Comparison of ENCODE assay signal across 18 cellular contexts in genomic region chr11:8730697-8731020, GRCh38.
"Had no signal": no experiment of that assay in that cellular context is flagged by ENCODE, and none has a peak within 500 bp of the region (broad histone marks: within the 10 kb centered on the region; RNA-seq: fewer than 3 reads in every experiment).

No MANE protein-coding gene starts in this region.

- DNase-seq: activated CD4-positive, alpha-beta memory T cell treated with anti-CD3 and anti-CD28 coated beads for 36 hours; activated CD4-positive, alpha-beta T cell treated with anti-CD3 and anti-CD28 coated beads for 36 hours; activated CD8-positive, alpha-beta memory T cell treated with anti-CD3 and anti-CD28 coated beads, Interleukin-2, amount 10 ng/mL, durations not matched to agents 7 days and 5 days; activated naive CD4-positive, alpha-beta T cell; activated naive CD8-positive, alpha-beta T cell treated with anti-CD3 and anti-CD28 coated beads for 36 hours; amygdala; effector CD4-positive, alpha-beta T cell; natural killer cell; stimulated activated CD4-positive, alpha-beta T cell treated with anti-CD3 and anti-CD28 coated beads, Interleukin-15, amount 100 ng/mL, for 24 hours; stimulated activated CD4-positive, alpha-beta T cell treated with anti-CD3 and anti-CD28 coated beads, Interleukin-4, amount 100 ng/mL, for 1 hour; thyroid gland; WERI-Rb-1 had no signal

- H3K27me3 ChIP-seq: neutrophil, pancreas, thyroid gland had no signal

- H3K4me3 ChIP-seq: coronary artery, pancreas, SK-N-MC, thyroid gland had no signal

- ATAC-seq: activated CD4-positive, alpha-beta T cell treated with anti-CD3 and anti-CD28 coated beads for 36 hours; activated CD8-positive, alpha-beta memory T cell treated with anti-CD3 and anti-CD28 coated beads, Interleukin-2, amount 10 ng/mL, durations not matched to agents 7 days and 5 days; activated T-helper 17 cell treated with anti-CD3 and anti-CD28 coated beads, Interleukin-2, amount 50 U/mL, for 72 hours; esophagus mucosa; natural killer cell; pancreas had no signal

- H3K9me3 ChIP-seq: neutrophil, pancreas, thyroid gland had no signal

- H3K27ac ChIP-seq: neutrophil, pancreas, SK-N-MC, WERI-Rb-1 had no signal

- H3K36me3 ChIP-seq: neutrophil, thyroid gland had no signal
